In genomic region chr2:99086385-99086784, GRCh38 we compare ENCODE assay signal across 3 cellular contexts.
TF ChIP-seq lines count a peak whose summit lies in the region.

No MANE protein-coding gene starts in this region.

TF ChIP-seq in HepG2, 621 proteins besides CTCF, POLR2A, EP300 and RAD21:
- TF ChIP-seq MAFF (IDR thresholded peaks at IDR 0.05; ENCODE audit: low read depth, low read length) (peak; percentile 77), MAFK (conservative IDR thresholded peaks at IDR 0.05 in 1 of 2, IDR thresholded peaks at IDR 0.05 in 1 of 2; ENCODE audit: low read length in 2 of 2) (peak; percentile 55 to 73), NR3C1 (CRISPR knock-in tag; IDR thresholded peaks at IDR 0.05) (no peak)

TF ChIP-seq in A549, 52 proteins besides CTCF, POLR2A, EP300 and RAD21:
- TF ChIP-seq MAFK (IDR thresholded peaks at IDR 0.05; ENCODE audit: partially characterized antibody) = peak; percentile 53
- no peak for TF ChIP-seq RARB (CRISPR knock-in tag; IDR thresholded peaks at IDR 0.05)

TF ChIP-seq in K562, 482 proteins besides CTCF, POLR2A, EP300 and RAD21:
- TF ChIP-seq ZNF316 (IDR thresholded peaks at IDR 0.05) = peak; percentile 79
- TF ChIP-seq ZNF24 (IDR thresholded peaks at IDR 0.05) = no peak
- TF ChIP-seq ZNF589 (CRISPR knock-in tag; IDR thresholded peaks at IDR 0.05; ENCODE audit: low read depth) = no peak
